In genomic region chr1:94883688-94884087, GRCh38 we compare ENCODE assay signal across 8 cellular contexts. TPM values are rescaled to one million over a fixed set of nuclear protein-coding genes. Genes with fewer than 3 reads are reported as not detected.
DNase-seq lines count a peak whose midpoint lies in the region; ATAC-seq, FAIRE-seq and TF ChIP-seq lines count a peak whose summit lies in the region.

No MANE protein-coding gene starts in this region.

- ATAC-seq in activated CD4-positive, alpha-beta T cell treated with anti-CD3 and anti-CD28 coated beads for 36 hours, result peak; percentile 89
- ATAC-seq in T-helper 17 cell (peak; percentile 56), GM21390 (IDR thresholded peaks at IDR 0.05; ENCODE audit: unreplicated experiment) (no peak)

- intact Hi-C loops in activated CD4-positive, alpha-beta T cell treated with anti-CD3 and anti-CD28 coated beads for 36 hours (cut with DNase I, micrococcal nuclease), result no loop called here

- TF ChIP-seq POLR2A in H54 (IDR thresholded peaks at IDR 0.05; ENCODE audit: low read depth, low read length), result no peak

- H3K4me1 Mint-ChIP-seq in activated CD4-positive, alpha-beta T cell treated with anti-CD3 and anti-CD28 coated beads for 36 hours, result peaks cover 9% of the 10 kb centered on the region
- H3K4me1 Mint-ChIP-seq in T-helper 17 cell, result peaks cover 13% of the 10 kb centered on the region

- H3K79me2 ChIP-seq in smooth muscle cell (ENCODE audit: low read depth), result no peaks in the 10 kb centered on the region

- H3K9ac ChIP-seq in smooth muscle cell (ENCODE audit: low read depth), result no peak overlapping the region

- no peaks in the 10 kb centered on the region for H4K20me1 ChIP-seq in smooth muscle cell (ENCODE audit: low read depth)

- no peaks in the 10 kb centered on the region for H3K27me3 ChIP-seq in smooth muscle cell (ENCODE audit: low read depth)

- no peaks in the 10 kb centered on the region for H3K36me3 ChIP-seq in smooth muscle cell (ENCODE audit: low read depth)

- peaks cover 13% of the 10 kb centered on the region for H3K4me1 ChIP-seq in smooth muscle cell (ENCODE audit: low read depth)

- H2AFZ ChIP-seq in smooth muscle cell (ENCODE audit: low read depth), result no peak overlapping the region

- peak overlapping the region; percentile 74 for H3K27ac Mint-ChIP-seq in activated CD4-positive, alpha-beta T cell treated with anti-CD3 and anti-CD28 coated beads for 36 hours
- H3K27ac Mint-ChIP-seq in T-helper 17 cell, result peak overlapping the region; percentile 67

- WGBS in smooth muscle cell (ENCODE audit: low lambda C conversion rate), result 76% methylated on average over 4 of the region's 4 CpGs

- CTCF ChIA-PET in activated CD4-positive, alpha-beta T cell treated with anti-CD3 and anti-CD28 coated beads for 36 hours (lab: Charles Lee), result no interaction called here

- no peaks in the 10 kb centered on the region for H3K36me3 Mint-ChIP-seq in activated CD4-positive, alpha-beta T cell treated with anti-CD3 and anti-CD28 coated beads for 36 hours (ENCODE audit: low read depth)
- peaks cover 2% of the 10 kb centered on the region for H3K36me3 Mint-ChIP-seq in T-helper 17 cell (ENCODE audit: low read depth)

- H3K27me3 Mint-ChIP-seq in activated CD4-positive, alpha-beta T cell treated with anti-CD3 and anti-CD28 coated beads for 36 hours, result no peaks in the 10 kb centered on the region
- H3K27me3 Mint-ChIP-seq in T-helper 17 cell, result peaks cover 5% of the 10 kb centered on the region

- H3K4me3 Mint-ChIP-seq in activated CD4-positive, alpha-beta T cell treated with anti-CD3 and anti-CD28 coated beads for 36 hours, result no peak overlapping the region
- H3K4me3 Mint-ChIP-seq in T-helper 17 cell, result peak overlapping the region; percentile 43

- H3K4me2 ChIP-seq in smooth muscle cell, result no peak overlapping the region

- peak; percentile 12 for DNase-seq in activated CD4-positive, alpha-beta T cell treated with anti-CD3 and anti-CD28 coated beads for 36 hours
- no peak for DNase-seq in activated CD4-positive, alpha-beta T cell treated with anti-CD3 and anti-CD28 coated beads for 1 hour
- DNase-seq in T-helper 17 cell, result no peak
- peak; percentile 69 for DNase-seq in fibroblast of villous mesenchyme (ENCODE audit: low read depth)
- no peak for DNase-seq in smooth muscle cell (lab: John Stamatoyannopoulos, UW; ENCODE audit: unreplicated experiment)
- DNase-seq in H54 (ENCODE audit: insufficient read length, low spot score), result no peak
- DNase-seq in SIG-M5 treated with dmso at 0.1 percent for 504 hours (lab: John Stamatoyannopoulos, UW; ENCODE audit: unreplicated experiment), result no peak

- peaks cover 11% of the 10 kb centered on the region for H3F3A ChIP-seq in smooth muscle cell (ENCODE audit: low read depth)

- FAIRE-seq in H54 (lab: Jason Lieb, UNC), result no peak

- POLR2A ChIA-PET in activated CD4-positive, alpha-beta T cell treated with anti-CD3 and anti-CD28 coated beads for 36 hours (lab: Charles Lee), result no interaction called here

- H3K4me3 ChIP-seq in fibroblast of villous mesenchyme (ENCODE audit: low read depth, low read length) (no peak overlapping the region), smooth muscle cell (no peak overlapping the region)

- TF ChIP-seq CTCF in fibroblast of villous mesenchyme (IDR thresholded peaks at IDR 0.05; ENCODE audit: insufficient read depth, low read depth, low read length) (no peak), smooth muscle cell (IDR thresholded peaks at IDR 0.05; ENCODE audit: borderline replicate concordance, insufficient read depth, poor library complexity, severe bottlenecking) (no peak)

- no peaks in the 10 kb centered on the region for H3K9me3 Mint-ChIP-seq in activated CD4-positive, alpha-beta T cell treated with anti-CD3 and anti-CD28 coated beads for 36 hours (ENCODE audit: low read depth)

- peak overlapping the region; percentile 58 for H3K27ac ChIP-seq in smooth muscle cell (ENCODE audit: low read depth)

- no peaks in the 10 kb centered on the region for H3K9me3 ChIP-seq in T-helper 17 cell (ENCODE audit: control insufficient read depth, low read length, poor library complexity, severe bottlenecking)
- no peaks in the 10 kb centered on the region for H3K9me3 ChIP-seq in smooth muscle cell (replicated peaks; ENCODE audit: low read depth)

RNA-seq across cellular contexts. Expression of gene CNN3, which starts 43.2 kb away (rescaled TPM):
- 1 to 10 TPM; 2.5 to 3.1 TPM for total RNA-seq in activated CD4-positive, alpha-beta T cell treated with anti-CD3 and anti-CD28 coated beads for 36 hours
- total RNA-seq in T-helper 17 cell, result 1 to 10 TPM in 1 of 2 donors, under 1 TPM in 1; 0.76 to 1.7 TPM
- total RNA-seq in fibroblast of villous mesenchyme, result 354 and 485 TPM in 2 replicates
- 467 and 525 TPM in 2 replicates for total RNA-seq in smooth muscle cell
- 545 and 633 TPM in 2 replicates for polyA plus RNA-seq in smooth muscle cell

Comparison
In these comparisons a context has a peak if more than half of its experiments do, and no peak if none do; other contexts are left out.
1. DNase-seq: peak in activated CD4-positive, alpha-beta T cell treated with anti-CD3 and anti-CD28 coated beads for 36 hours (single experiment) and fibroblast of villous mesenchyme (single experiment); none in activated CD4-positive, alpha-beta T cell treated with anti-CD3 and anti-CD28 coated beads for 1 hour (single experiment), T-helper 17 cell (0 of 3), smooth muscle cell (single experiment), H54 (single experiment) and SIG-M5 treated with dmso at 0.1 percent for 504 hours (single experiment).
2. RNA of gene CNN3, which starts 43.2 kb away (total RNA-seq): 354 to 485 TPM in fibroblast of villous mesenchyme and 467 to 525 TPM in smooth muscle cell; 2.5 to 3.1 TPM in activated CD4-positive, alpha-beta T cell treated with anti-CD3 and anti-CD28 coated beads for 36 hours and 0.76 to 1.7 TPM in T-helper 17 cell; every median in the first group is over 10 times any median in the second.